In genomic region chr15:90557147-90557546, GRCh38 we compare ENCODE assay signal across 9 cellular contexts. TPM values are rescaled to one million over a fixed set of nuclear protein-coding genes. Genes with fewer than 3 reads are reported as not detected.
DNase-seq lines count a peak whose midpoint lies in the region; ATAC-seq and TF ChIP-seq lines count a peak whose summit lies in the region.
"Had no signal": no experiment of that assay in that cellular context is flagged by ENCODE, and none has a peak within 500 bp of the region (broad histone marks: within the 10 kb centered on the region; RNA-seq: fewer than 3 reads in every experiment).

No MANE protein-coding gene starts in this region.

- no peaks in the 10 kb centered on the region for H3K9me3 ChIP-seq in T-helper 17 cell (ENCODE audit: control insufficient read depth, low read length, poor library complexity, severe bottlenecking)

- H3K27ac ChIP-seq in skin epidermis = peak overlapping the region in 18 of 21 experiments; percentile 13 to 81 (median 56)

- TF ChIP-seq CTCF in GM10266 (IDR thresholded peaks at IDR 0.05; ENCODE audit: control insufficient read depth, insufficient read depth, low read depth, missing control alignments) = peak; percentile 0

- H3K36me3 Mint-ChIP-seq in T-helper 17 cell (ENCODE audit: low read depth) = peaks cover 10% of the 10 kb centered on the region

- H3K4me1 Mint-ChIP-seq in T-helper 17 cell = peaks cover 44% of the 10 kb centered on the region

- H3K4me3 Mint-ChIP-seq in T-helper 17 cell = no peak overlapping the region
- H3K4me3 Mint-ChIP-seq: effector memory CD8-positive, alpha-beta T cell had no signal

- intact Hi-C loops in head of caudate nucleus (cut with DNase I) = no loop called here

- DNase-seq in GM10266 (ENCODE audit: extremely low spot score) (no peak), T-helper 17 cell (no peak), head of caudate nucleus (peak; percentile 33 to 96 (median 74)), NCI-H128 (lab: John Stamatoyannopoulos, UW; ENCODE audit: unreplicated experiment) (no peak), MV-4-11 (lab: John Stamatoyannopoulos, UW) (no peak)
- DNase-seq: effector memory CD8-positive, alpha-beta T cell; NCI-H1436 had no signal

- peak overlapping the region; percentile 56 for H3K27ac Mint-ChIP-seq in T-helper 17 cell

- no peak overlapping the region for H3K4me3 ChIP-seq in skin epidermis

- no peak for ATAC-seq in T-helper 17 cell
- no peak for ATAC-seq in HG02623 (IDR thresholded peaks at IDR 0.05; ENCODE audit: unreplicated experiment)
- ATAC-seq: effector memory CD8-positive, alpha-beta T cell had no signal

- H3K27me3 Mint-ChIP-seq in T-helper 17 cell = no peaks in the 10 kb centered on the region
- H3K27me3 Mint-ChIP-seq: effector memory CD8-positive, alpha-beta T cell had no signal

RNA-seq across cellular contexts. Expression of gene CRTC3, which starts 27.4 kb away (rescaled TPM):
- total RNA-seq in T-helper 17 cell = 10 to 100 TPM; 76.0 to 84.4 TPM

Comparison
In these comparisons a context has a peak if more than half of its experiments do, and no peak if none do; other contexts are left out.
1. DNase-seq: peak in head of caudate nucleus (42 of 42); none in GM10266 (single experiment), T-helper 17 cell (0 of 3), NCI-H128 (single experiment) and MV-4-11 (single experiment).